Comparison of ENCODE assay signal across 30 cellular contexts in genomic region chr2:164644036-164644700, GRCh38. TPM values are rescaled to one million over a fixed set of nuclear protein-coding genes. Genes with fewer than 3 reads are reported as not detected.
DNase-seq lines count a peak whose midpoint lies in the region; ATAC-seq and TF ChIP-seq lines count a peak whose summit lies in the region.
"Had no signal": no experiment of that assay in that cellular context is flagged by ENCODE, and none has a peak within 500 bp of the region (broad histone marks: within the 10 kb centered on the region; RNA-seq: fewer than 3 reads in every experiment).

No MANE protein-coding gene starts in this region.

- no peaks in the 10 kb centered on the region for H3K36me3 ChIP-seq in thyroid gland
- H3K36me3 ChIP-seq: heart right ventricle, right lobe of liver, spleen, vagina had no signal

- no peak overlapping the region for H3K4me3 ChIP-seq in thyroid gland (replicated peaks in 1 of 3)
- H3K4me3 ChIP-seq: heart right ventricle, right lobe of liver, spleen, vagina had no signal

- in situ Hi-C loops in SK-MEL-5 (cut with HindIII; ENCODE audit: low pct_unique_long_range_greater_than_20kb, low sequenced_read_pairs), result no loop called here

- H3K4me1 ChIP-seq in thyroid gland, result peaks cover 3 to 6% of the 10 kb centered on the region in 2 donors
- H3K4me1 ChIP-seq: Caco-2, foreskin keratinocyte, heart right ventricle, spleen, vagina had no signal

- intact Hi-C loops in thyroid gland (cut with DNase I) (no loop called here), left ventricle myocardium superior (cut with micrococcal nuclease) (no loop called here)

- TF ChIP-seq CTCF in thyroid gland (IDR thresholded peaks at IDR 0.05), result no peak

- H3K9me3 ChIP-seq in thyroid gland, result no peaks in the 10 kb centered on the region

- no peaks in the 10 kb centered on the region for H3K27me3 ChIP-seq in thyroid gland
- H3K27me3 ChIP-seq: foreskin keratinocyte, heart right ventricle, right lobe of liver, spleen, vagina had no signal

- peak; percentile 65 for ATAC-seq in GM18870 (IDR thresholded peaks at IDR 0.05; ENCODE audit: unreplicated experiment)
- no peak for ATAC-seq in left ventricle myocardium superior
- ATAC-seq: activated CD4-positive, CD25-positive, alpha-beta regulatory T cell treated with anti-CD3 and anti-CD28 coated beads, Interleukin-2, amount 50 U/mL, for 24 hours; activated T-cell treated with anti-CD3 and anti-CD28 coated beads, Interleukin-2, amount 50 U/mL, for 72 hours; esophagus mucosa; foreskin keratinocyte; heart right ventricle; stimulated activated naive CD8-positive, alpha-beta T cell treated with anti-CD3 and anti-CD28 coated beads, Interleukin-15, amount 100 ng/mL, for 72 hours had no signal

- peak overlapping the region; percentile 55 to 64 (median 57) for H3K27ac ChIP-seq in thyroid gland
- H3K27ac ChIP-seq: foreskin keratinocyte, heart right ventricle, right lobe of liver, spleen, vagina had no signal

- TF ChIP-seq POLR2A in thyroid gland (IDR thresholded peaks at IDR 0.05), result no peak

- DNase-seq in SK-MEL-5 (ENCODE audit: low read depth, low spot score) (peak; percentile 72), kidney glomerular epithelial cell (lab: John Stamatoyannopoulos, UW) (peak; percentile 76), thyroid gland (peak; percentile 55 to 56), GM19240 (ENCODE audit: insufficient read length, low spot score) (no peak), left ventricle myocardium superior (no peak)
- DNase-seq in stimulated activated CD8-positive, alpha-beta memory T cell treated with anti-CD3 and anti-CD28 coated beads, Interleukin-4, amount 100 ng/mL, for 48 hours, result no peak
- DNase-seq: activated CD4-positive, alpha-beta memory T cell treated with anti-CD3 and anti-CD28 coated beads for 36 hours; activated naive CD4-positive, alpha-beta T cell treated with Interleukin-2 at 50 U/mL for 16 hours; activated T-cell treated with anti-CD3 and anti-CD28 coated beads, Interleukin-2, amount 50 U/mL, for 72 hours; Caco-2; dermis blood vessel endothelial cell; DMS79 treated with DMSO at 0.1 percent for 48 hours; endodermal cell; foreskin keratinocyte; GDM1; H7; heart right ventricle; MV-4-11; NCI-H1436 treated with DMSO at 0.1 percent for 48 hours; right lobe of liver; SHP77; spleen; stimulated activated CD4-positive, alpha-beta T cell treated with anti-CD3 and anti-CD28 coated beads, Interleukin-2, amount 100 ng/mL, for 24 hours; stimulated activated naive CD8-positive, alpha-beta T cell treated with anti-CD3 and anti-CD28 coated beads, Interleukin-15, amount 100 ng/mL, for 72 hours had no signal

- 27 to 48% methylated on average over 1 of the region's 1 CpG for WGBS in thyroid gland, 2 donors

RNA-seq across cellular contexts. Expression of gene GRB14, which starts 22.9 kb away (rescaled TPM):
- total RNA-seq in SK-MEL-5 (2014; rRNA removed; shearing (Covaris generic)), result 4.1 and 4.5 TPM in 2 replicates
- 3.8 and 8.3 TPM in 2 replicates for polyA plus RNA-seq in SK-MEL-5 (2015; cell fraction: cytosol; rRNA removed)
- polyA plus RNA-seq in SK-MEL-5 (2015; cell fraction: nucleus; rRNA removed), result 30.5 and 36.3 TPM in 2 replicates
- total RNA-seq in thyroid gland (10 to 100 TPM in 2 of 4 donors, 1 to 10 TPM in 2; 5.4 to 19.3 (median 9.8) TPM), left ventricle myocardium superior (27.8 TPM)
- total RNA-seq: activated CD4-positive, alpha-beta memory T cell treated with anti-CD3 and anti-CD28 coated beads for 36 hours; activated T-cell treated with anti-CD3 and anti-CD28 coated beads, Interleukin-2, amount 50 U/mL, for 72 hours; T-helper 2 cell treated with Interferon-gamma antibody and Interleukin-4, amounts not matched to agents 100 ng/mL and 5 ng/mL, for 36 hours had no signal
- polyA plus RNA-seq: AG04450 had no signal

Comparison
In these comparisons a context has a peak if more than half of its experiments do, and no peak if none do; other contexts are left out.
1. DNase-seq: peak in SK-MEL-5 (single experiment), kidney glomerular epithelial cell (single experiment) and thyroid gland (2 of 2); none in GM19240 (single experiment), left ventricle myocardium superior (single experiment) and stimulated activated CD8-positive, alpha-beta memory T cell treated with anti-CD3 and anti-CD28 coated beads, Interleukin-4, amount 100 ng/mL, for 48 hours (single experiment).